ENCODE assay signal across 15 cellular contexts in the genomic region with DNA sequence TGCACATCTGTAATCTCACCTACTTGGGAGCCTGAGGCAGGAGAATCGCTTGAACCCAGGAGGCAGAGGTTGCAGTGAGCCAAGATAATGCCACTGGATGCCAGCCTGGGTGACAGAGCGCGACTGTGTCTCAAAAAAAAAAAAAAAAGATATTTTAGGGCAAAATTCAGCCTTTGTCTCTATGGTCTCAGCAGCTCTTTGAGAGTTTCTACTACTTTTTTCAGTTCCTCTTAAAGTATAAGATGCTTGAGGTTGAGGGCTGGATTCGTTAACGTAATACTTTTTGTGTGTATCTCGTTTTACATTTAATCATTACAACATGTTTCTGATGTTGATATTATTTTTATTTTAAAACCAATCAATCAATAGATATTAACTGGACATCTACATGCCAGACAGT.
DNase-seq lines count a peak whose midpoint lies in the region; ATAC-seq, FAIRE-seq and TF ChIP-seq lines count a peak whose summit lies in the region.
"Had no signal": no experiment of that assay in that cellular context is flagged by ENCODE, and none has a peak within 500 bp of the region (broad histone marks: within the 10 kb centered on the region; RNA-seq: fewer than 3 reads in every experiment).

No MANE protein-coding gene starts in this region.

- no peak overlapping the region for H3K27ac ChIP-seq in GM12878 (ENCODE audit: control insufficient read depth, insufficient read depth)
- H3K27ac ChIP-seq: prostate gland had no signal

- no peaks in the 10 kb centered on the region for H3K36me3 ChIP-seq in GM12878 (ENCODE audit: control insufficient read depth in 2 of 2, insufficient read depth in 2 of 2, low read length in 1 of 2)
- H3K36me3 ChIP-seq: prostate gland had no signal

- POLR2A ChIA-PET in GM12878 (lab: Charles Lee): no interaction called here

- H3K4me3 ChIP-seq in GM12878: no peak overlapping the region
- H3K4me3 ChIP-seq: prostate gland had no signal

- TF ChIP-seq POLR2A in GM12878 (IDR thresholded peaks at IDR 0.05; ENCODE audit: low read depth, low read length): no peak

- CTCF ChIA-PET in GM12878 (lab: Yijun Ruan, JAX): interaction anchor here (0.6 kb wide), 1 partner anchor 273 kb away, joined by 3 read pairs; no protein-coding TSS in a partner anchor

- no peaks in the 10 kb centered on the region for H3K79me2 ChIP-seq in GM12878 (ENCODE audit: control insufficient read depth, insufficient read depth, low read length)

- intact Hi-C loops in GM12878 (cut with micrococcal nuclease; ENCODE audit: unreplicated experiment): no loop called here

- DNase-seq in GM12878 (ENCODE audit: low read depth, low spot score): no peak
- DNase-seq in urothelium cell line (ENCODE audit: low spot score): no peak
- no peak for DNase-seq in AG08395 (ENCODE audit: low spot score)
- DNase-seq in COR-L47 (lab: John Stamatoyannopoulos, UW): no peak
- DNase-seq in activated naive CD4-positive, alpha-beta T cell treated with anti-CD3 and anti-CD28 coated beads, Interleukin-2, amount 50 U/mL, for 16 hours: no peak
- DNase-seq: activated naive CD4-positive, alpha-beta T cell; effector CD4-positive, alpha-beta T cell; Kasumi-1; naive thymus-derived CD4-positive, alpha-beta T cell; NCI-H524 treated with DMSO at 0.1 percent for 48 hours; substantia nigra had no signal

- in situ Hi-C loops in GM12878 (cut with MboI): no loop called here

- WGBS in GM12878 (ENCODE audit: insufficient coverage, insufficient replicate concordance, low lambda C conversion rate, missing lambda C conversion rate): 20% methylated on average over 6 of the region's 6 CpGs

- no peak overlapping the region for H2AFZ ChIP-seq in GM12878 (ENCODE audit: control insufficient read depth, low read depth, low read length)

- TF ChIP-seq RAD21 in GM12878 (IDR thresholded peaks at IDR 0.05; ENCODE audit: insufficient read depth, low read depth, low read length): no peak

- RAD21 ChIA-PET in GM12878 (lab: Charles Lee; ENCODE audit: unreplicated experiment): no interaction called here

- no peak overlapping the region for H3K4me2 ChIP-seq in GM12878 (ENCODE audit: control insufficient read depth, insufficient read depth)

- SMC1A ChIA-PET in GM12878 (lab: Charles Lee; ENCODE audit: uncharacterized antibody, unreplicated experiment): no interaction called here

- no peaks in the 10 kb centered on the region for H3K4me1 ChIP-seq in GM12878 (ENCODE audit: control insufficient read depth, insufficient read depth, low read length)
- H3K4me1 ChIP-seq: prostate gland had no signal

- ATAC-seq in GM18861 (IDR thresholded peaks at IDR 0.05; ENCODE audit: unreplicated experiment) (peak; percentile 84), GM21619 (IDR thresholded peaks at IDR 0.05; ENCODE audit: unreplicated experiment) (peak; percentile 85), HG03103 (IDR thresholded peaks at IDR 0.05; ENCODE audit: low read depth, unreplicated experiment) (peak; percentile 86), GM12878 (peak; percentile 53; the same call in 2 of the 3 replicates)
- ATAC-seq: naive thymus-derived CD4-positive, alpha-beta T cell had no signal

- no peak for TF ChIP-seq CTCF in GM12878 (IDR thresholded peaks at IDR 0.05 in 2 of 3, conservative IDR thresholded peaks at IDR 0.05 in 1 of 3; ENCODE audit: control insufficient read depth in 2 of 3, extremely low read depth in 1 of 3, insufficient read depth in 1 of 3, low read depth in 3 of 3, low read length in 3 of 3)

- H3K9me3 ChIP-seq in GM12878 (replicated peaks; ENCODE audit: control insufficient read depth, insufficient read depth, low read length): no peaks in the 10 kb centered on the region; the same call in 2 of the 3 replicates
- H3K9me3 ChIP-seq: prostate gland had no signal

- no peak overlapping the region for H3K9ac ChIP-seq in GM12878 (ENCODE audit: control insufficient read depth, insufficient read depth, low read length)

- FAIRE-seq in GM12878 (lab: Jason Lieb, UNC) (no peak), urothelium cell line (lab: Jason Lieb, UNC) (no peak)

- no peaks in the 10 kb centered on the region for H4K20me1 ChIP-seq in GM12878 (ENCODE audit: control insufficient read depth, insufficient read depth)

- no peak for TF ChIP-seq EP300 in GM12878 (IDR thresholded peaks at IDR 0.05; ENCODE audit: borderline replicate concordance in 1 of 2, control insufficient read depth in 1 of 2, low read depth in 2 of 2, low read length in 2 of 2)

- BruUV-seq in GM12878 (replicated peaks; lab: Mats Ljungman, UMichigan): no TSS peak

- H3K27me3 ChIP-seq in GM12878 (replicated peaks in 1 of 2; ENCODE audit: control insufficient read depth in 2 of 2, insufficient read depth in 2 of 2, low read length in 1 of 2): no peaks in the 10 kb centered on the region

TF ChIP-seq in GM12878, 131 proteins besides CTCF, POLR2A, EP300 and RAD21:
- TF ChIP-seq, protein P1, sequence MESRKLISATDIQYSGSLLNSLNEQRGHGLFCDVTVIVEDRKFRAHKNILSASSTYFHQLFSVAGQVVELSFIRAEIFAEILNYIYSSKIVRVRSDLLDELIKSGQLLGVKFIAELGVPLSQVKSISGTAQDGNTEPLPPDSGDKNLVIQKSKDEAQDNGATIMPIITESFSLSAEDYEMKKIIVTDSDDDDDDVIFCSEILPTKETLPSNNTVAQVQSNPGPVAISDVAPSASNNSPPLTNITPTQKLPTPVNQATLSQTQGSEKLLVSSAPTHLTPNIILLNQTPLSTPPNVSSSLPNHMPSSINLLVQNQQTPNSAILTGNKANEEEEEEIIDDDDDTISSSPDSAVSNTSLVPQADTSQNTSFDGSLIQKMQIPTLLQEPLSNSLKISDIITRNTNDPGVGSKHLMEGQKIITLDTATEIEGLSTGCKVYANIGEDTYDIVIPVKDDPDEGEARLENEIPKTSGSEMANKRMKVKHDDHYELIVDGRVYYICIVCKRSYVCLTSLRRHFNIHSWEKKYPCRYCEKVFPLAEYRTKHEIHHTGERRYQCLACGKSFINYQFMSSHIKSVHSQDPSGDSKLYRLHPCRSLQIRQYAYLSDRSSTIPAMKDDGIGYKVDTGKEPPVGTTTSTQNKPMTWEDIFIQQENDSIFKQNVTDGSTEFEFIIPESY (IDR thresholded peaks at IDR 0.05): no peak
- TF ChIP-seq POU2F2 (IDR thresholded peaks at IDR 0.05; ENCODE audit: borderline replicate concordance, low read depth, low read length) (no peak), SMARCA5 (IDR thresholded peaks at IDR 0.05) (no peak), SPI1 (IDR thresholded peaks at IDR 0.05; ENCODE audit: borderline replicate concordance, insufficient read depth, low read depth, low read length) (peak; percentile 35; the same call in 1 of the 2 replicates), YBX1 (IDR thresholded peaks at IDR 0.05) (no peak), ETV6 (conservative IDR thresholded peaks at IDR 0.05 in 1 of 2, IDR thresholded peaks at IDR 0.05 in 1 of 2; ENCODE audit: borderline replicate concordance in 1 of 2, low read depth in 1 of 2) (no peak)
- TF ChIP-seq, protein P2, sequence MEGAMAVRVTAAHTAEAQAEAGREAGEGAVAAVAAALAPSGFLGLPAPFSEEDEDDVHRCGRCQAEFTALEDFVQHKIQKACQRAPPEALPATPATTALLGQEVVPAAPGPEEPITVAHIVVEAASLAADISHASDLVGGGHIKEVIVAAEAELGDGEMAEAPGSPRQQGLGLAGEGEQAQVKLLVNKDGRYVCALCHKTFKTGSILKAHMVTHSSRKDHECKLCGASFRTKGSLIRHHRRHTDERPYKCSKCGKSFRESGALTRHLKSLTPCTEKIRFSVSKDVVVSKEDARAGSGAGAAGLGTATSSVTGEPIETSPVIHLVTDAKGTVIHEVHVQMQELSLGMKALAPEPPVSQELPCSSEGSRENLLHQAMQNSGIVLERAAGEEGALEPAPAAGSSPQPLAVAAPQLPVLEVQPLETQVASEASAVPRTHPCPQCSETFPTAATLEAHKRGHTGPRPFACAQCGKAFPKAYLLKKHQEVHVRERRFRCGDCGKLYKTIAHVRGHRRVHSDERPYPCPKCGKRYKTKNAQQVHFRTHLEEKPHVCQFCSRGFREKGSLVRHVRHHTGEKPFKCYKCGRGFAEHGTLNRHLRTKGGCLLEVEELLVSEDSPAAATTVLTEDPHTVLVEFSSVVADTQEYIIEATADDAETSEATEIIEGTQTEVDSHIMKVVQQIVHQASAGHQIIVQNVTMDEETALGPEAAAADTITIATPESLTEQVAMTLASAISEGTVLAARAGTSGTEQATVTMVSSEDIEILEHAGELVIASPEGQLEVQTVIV (IDR thresholded peaks at IDR 0.05; ENCODE audit: borderline replicate concordance, partially characterized antibody): no peak
